ENCODE assay signal across 7 cellular contexts in the genomic region with DNA sequence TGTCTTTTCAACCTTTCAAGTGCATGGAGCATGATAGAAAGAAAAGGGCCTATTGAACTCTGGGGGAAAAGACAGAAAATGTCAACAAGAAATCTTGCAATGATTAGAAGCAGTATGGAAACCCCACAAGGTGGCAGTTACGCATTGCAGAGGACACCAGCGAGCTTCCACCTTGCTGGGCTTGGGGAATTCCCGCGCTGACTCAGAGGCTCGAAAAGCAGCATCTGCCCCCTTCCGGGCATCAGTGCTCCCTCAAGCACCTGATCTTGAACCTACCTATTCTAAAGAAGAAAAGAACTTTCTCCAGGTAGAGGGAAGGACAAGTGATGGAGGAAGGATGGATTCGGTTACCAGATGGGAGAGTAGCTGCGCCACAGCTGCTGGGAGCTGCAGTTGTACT. TPM values are rescaled to one million over a fixed set of nuclear protein-coding genes. Genes with fewer than 3 reads are reported as not detected.
"Had no signal": no experiment of that assay in that cellular context is flagged by ENCODE, and none has a peak within 500 bp of the region (broad histone marks: within the 10 kb centered on the region; RNA-seq: fewer than 3 reads in every experiment).

No MANE protein-coding gene starts in this region.

RNA-seq across cellular contexts. Expression of a gene that starts 35.3 kb away (rescaled TPM):
- total RNA-seq: LHCN-M2, MCF 10A, PC-3, Peyer's patch, Right ventricle myocardium inferior, SJCRH30, SK-MEL-5 had no signal
